ENCODE assay signal across 24 cellular contexts in genomic region chr16:68984467-68984866, GRCh38.
DNase-seq lines count a peak whose midpoint lies in the region; ATAC-seq, FAIRE-seq and TF ChIP-seq lines count a peak whose summit lies in the region.
"Had no signal": no experiment of that assay in that cellular context is flagged by ENCODE, and none has a peak within 500 bp of the region (broad histone marks: within the 10 kb centered on the region; RNA-seq: fewer than 3 reads in every experiment).

No MANE protein-coding gene starts in this region.

- TF ChIP-seq EP300 in HepG2 (IDR thresholded peaks at IDR 0.05; ENCODE audit: low read depth in 2 of 2, low read length in 2 of 2) (no peak), HepG2 (CRISPR knock-in tag; IDR thresholded peaks at IDR 0.05; ENCODE audit: borderline replicate concordance) (no peak), K562 (IDR thresholded peaks at IDR 0.05; ENCODE audit: low read length) (no peak), esophagus muscularis mucosa (IDR thresholded peaks at IDR 0.05) (no peak)

- H3K9me1 ChIP-seq in K562 (ENCODE audit: control insufficient read depth, insufficient read depth, low read length), result no peaks in the 10 kb centered on the region

- CTCF ChIA-PET in HepG2 (lab: Yijun Ruan, JAX; ENCODE audit: low intra/inter-chr PET ratio, low total read pairs) (no interaction called here), K562 (lab: Yijun Ruan, JAX; ENCODE audit: low intra/inter-chr PET ratio) (no interaction called here)

- WGBS in HepG2 (ENCODE audit: low lambda C conversion rate), result 84% methylated on average over 1 of the region's 1 CpG
- 100% methylated on average over 1 of the region's 1 CpG for WGBS in right lobe of liver (ENCODE audit: insufficient coverage, low coverage, low lambda C conversion rate, missing lambda C conversion rate)
- 38% methylated on average over 1 of the region's 1 CpG for WGBS in K562 (ENCODE audit: insufficient coverage, low coverage, missing lambda C conversion rate)
- 91% methylated on average over 1 of the region's 1 CpG for WGBS in esophagus muscularis mucosa

- intact Hi-C loops in HepG2 (cut with micrococcal nuclease; ENCODE audit: unreplicated experiment) (no loop called here), right lobe of liver (cut with DNase I) (no loop called here), K562 (cut with micrococcal nuclease) (loop anchor here (10.0 kb wide), 1 partner anchor 140 kb away; the partner anchor contains the start of gene TANGO6), esophagus muscularis mucosa (cut with DNase I) (no loop called here), sciatic nerve (cut with DNase I) (no loop called here)

- BruUV-seq in HepG2 (replicated peaks; lab: Mats Ljungman, UMichigan) (no TSS peak), K562 (replicated peaks; lab: Mats Ljungman, UMichigan) (no TSS peak)

- H3K36me3 ChIP-seq in HepG2 (replicated peaks in 1 of 2; ENCODE audit: control insufficient read depth in 1 of 2, insufficient read depth in 2 of 2, low read length in 2 of 2), result no peaks in the 10 kb centered on the region
- no peaks in the 10 kb centered on the region for H3K36me3 ChIP-seq in right lobe of liver
- H3K36me3 ChIP-seq in K562 (ENCODE audit: control insufficient read depth, insufficient read depth, low read length), result no peaks in the 10 kb centered on the region
- H3K36me3 ChIP-seq in esophagus muscularis mucosa, result peaks cover 0 to 16% (median 3%) of the 10 kb centered on the region in 4 donors
- H3K36me3 ChIP-seq: BE2C had no signal

- no peaks in the 10 kb centered on the region for H3K9me3 ChIP-seq in HepG2 (ENCODE audit: low read length)
- no peaks in the 10 kb centered on the region for H3K9me3 ChIP-seq in right lobe of liver
- no peaks in the 10 kb centered on the region for H3K9me3 ChIP-seq in K562 (replicated peaks; ENCODE audit: control insufficient read depth, insufficient read depth, low read depth, low read length)
- H3K9me3 ChIP-seq in esophagus muscularis mucosa, result no peaks in the 10 kb centered on the region
- H3K9me3 ChIP-seq: A549; BE2C; BLaER1 treated with 17β-estradiol and CSF1 and Interleukin-3, amounts not matched to agents 10 nM and 100 nM had no signal

- DNase-seq in HepG2 (ENCODE audit: low spot score) (no peak), right lobe of liver (no peak), K562 (ENCODE audit: extremely low read depth in 1 of 4, low spot score in 3 of 4) (no peak), esophagus muscularis mucosa (ENCODE audit: extremely low spot score) (peak; percentile 39), GM13977 (ENCODE audit: low spot score) (no peak), sciatic nerve (ENCODE audit: low spot score) (no peak), EL (no peak)
- DNase-seq: 8988T; ACHN; AML-193; BE2C; CD4-positive, alpha-beta T cell; CD8-positive, alpha-beta memory T cell; DMS 273 treated with DMSO at 0.1 percent for 48 hours; DMS79; GF-D8; GM23248; H9; HFFc6 had no signal

- no peak for ATAC-seq in HepG2
- no peak for ATAC-seq in right lobe of liver
- no peak for ATAC-seq in K562
- ATAC-seq in sciatic nerve, result no peak
- ATAC-seq: A549 had no signal

- no peak overlapping the region for H3K27ac ChIP-seq in HepG2 (ENCODE audit: extremely low read length, insufficient read depth, low read length)
- H3K27ac ChIP-seq in right lobe of liver, result no peak overlapping the region
- no peak overlapping the region for H3K27ac ChIP-seq in K562 (ENCODE audit: extremely low read depth, low read depth, low read length)
- H3K27ac ChIP-seq in esophagus muscularis mucosa (replicated peaks in 1 of 4), result no peak overlapping the region
- H3K27ac ChIP-seq: BLaER1 treated with 17β-estradiol and CSF1 and Interleukin-3, amounts not matched to agents 10 nM and 100 nM; GM23248 had no signal

- no peak for TF ChIP-seq CTCF in HepG2 (CRISPR knock-in tag; IDR thresholded peaks at IDR 0.05)
- TF ChIP-seq CTCF in right lobe of liver (IDR thresholded peaks at IDR 0.05), result no peak
- no peak for TF ChIP-seq CTCF in K562 (IDR thresholded peaks at IDR 0.05 in 2 of 3, conservative IDR thresholded peaks at IDR 0.05 in 1 of 3; ENCODE audit: insufficient read depth in 2 of 3, low read depth in 1 of 3, low read length in 3 of 3)
- TF ChIP-seq CTCF in esophagus muscularis mucosa (IDR thresholded peaks at IDR 0.05), result no peak
- TF ChIP-seq CTCF in GM13977 (IDR thresholded peaks at IDR 0.05; ENCODE audit: extremely low read depth, insufficient read depth, missing control alignments), result no peak

- H3K79me2 ChIP-seq in HepG2 (ENCODE audit: insufficient read depth, low read length) (no peaks in the 10 kb centered on the region), K562 (ENCODE audit: control insufficient read depth, insufficient read depth, low read length) (no peaks in the 10 kb centered on the region)

- POLR2A ChIA-PET in HepG2 (lab: Yijun Ruan, JAX), result no interaction called here
- POLR2A ChIA-PET in K562 (lab: Yijun Ruan, JAX), result interaction anchor here (0.6 to 1.3 kb wide), 3 partner anchors 32 to 56 kb away, joined by 3 to 4 read pairs (median 3); no protein-coding TSS in a partner anchor

- H3K9ac ChIP-seq in HepG2 (ENCODE audit: insufficient read depth, low read depth, low read length) (no peak overlapping the region), K562 (ENCODE audit: insufficient read depth in 1 of 2, low read depth in 2 of 2, low read length in 2 of 2) (no peak overlapping the region)
- H3K9ac ChIP-seq: BLaER1 treated with 17β-estradiol and CSF1 and Interleukin-3, amounts not matched to agents 10 nM and 100 nM; GM23248 had no signal

- no peaks in the 10 kb centered on the region for H3K4me1 ChIP-seq in HepG2 (ENCODE audit: insufficient read depth, low read length)
- H3K4me1 ChIP-seq in right lobe of liver, result no peaks in the 10 kb centered on the region
- peaks cover 16 to 40% of the 10 kb centered on the region in 2 experiments for H3K4me1 ChIP-seq in K562 (replicated peaks in 1 of 2; ENCODE audit: control insufficient read depth in 2 of 2, insufficient read depth in 2 of 2, low read length in 2 of 2)
- H3K4me1 ChIP-seq in esophagus muscularis mucosa, result no peaks in the 10 kb centered on the region
- H3K4me1 ChIP-seq: BE2C; BLaER1 treated with 17β-estradiol and CSF1 and Interleukin-3, amounts not matched to agents 10 nM and 100 nM had no signal

- TF ChIP-seq POLR2A in HepG2 (IDR thresholded peaks at IDR 0.05; ENCODE audit: insufficient read depth in 1 of 2, low read depth in 2 of 2, low read length in 2 of 2), result no peak
- TF ChIP-seq POLR2A in right lobe of liver (IDR thresholded peaks at IDR 0.05), result no peak
- TF ChIP-seq POLR2A in K562 (conservative IDR thresholded peaks at IDR 0.05), result no peak
- no peak for TF ChIP-seq POLR2A in esophagus muscularis mucosa (IDR thresholded peaks at IDR 0.05; ENCODE audit: low read depth)

- FAIRE-seq in HepG2 (lab: Jason Lieb, UNC), result no peak
- no peak for FAIRE-seq in K562 (lab: Jason Lieb, UNC)
- FAIRE-seq: A549, D721Med, GM12891, GM19239 had no signal

- H3K4me2 ChIP-seq in HepG2 (ENCODE audit: low read depth, low read length) (no peak overlapping the region), K562 (ENCODE audit: insufficient read depth, low read length) (no peak overlapping the region)
- H3K4me2 ChIP-seq: A549; BLaER1 treated with 17β-estradiol and CSF1 and Interleukin-3, amounts not matched to agents 10 nM and 100 nM had no signal

- H3K27me3 ChIP-seq in HepG2 (ENCODE audit: control insufficient read depth in 1 of 2, insufficient read depth in 2 of 2, low read length in 2 of 2) (no peaks in the 10 kb centered on the region), right lobe of liver (no peaks in the 10 kb centered on the region), K562 (ENCODE audit: control insufficient read depth in 2 of 2, insufficient read depth in 2 of 2, low read length in 2 of 2) (no peaks in the 10 kb centered on the region), esophagus muscularis mucosa (no peaks in the 10 kb centered on the region)
- H3K27me3 ChIP-seq: BE2C; BLaER1 treated with 17β-estradiol and CSF1 and Interleukin-3, amounts not matched to agents 10 nM and 100 nM had no signal

- H2AFZ ChIP-seq in HepG2 (ENCODE audit: low read length), result no peak overlapping the region
- no peak overlapping the region for H2AFZ ChIP-seq in K562 (ENCODE audit: low read depth, low read length)
- H2AFZ ChIP-seq: GM23248 had no signal

- in situ Hi-C loops in HepG2 (cut with HindIII; ENCODE audit: extremely low pct_ligation_motif_present, low pct_unique_long_range_greater_than_20kb) (no loop called here), K562 (cut with MboI) (no loop called here), GM13977 (cut with MboI; ENCODE audit: low pct_unique_long_range_greater_than_20kb, low sequenced_read_pairs, unreplicated experiment) (no loop called here)

- no peak for TF ChIP-seq RAD21 in HepG2 (CRISPR knock-in tag; IDR thresholded peaks at IDR 0.05)
- no peak for TF ChIP-seq RAD21 in K562 (CRISPR knock-in tag; conservative IDR thresholded peaks at IDR 0.05 in 1 of 2, IDR thresholded peaks at IDR 0.05 in 1 of 2)

- no peaks in the 10 kb centered on the region for H4K20me1 ChIP-seq in HepG2 (ENCODE audit: insufficient read depth, low read length)
- H4K20me1 ChIP-seq in K562 (replicated peaks; ENCODE audit: control insufficient read depth, insufficient read depth, low read length), result no peaks in the 10 kb centered on the region
- H4K20me1 ChIP-seq: BLaER1 treated with 17β-estradiol and CSF1 and Interleukin-3, amounts not matched to agents 10 nM and 100 nM had no signal

- no peak overlapping the region for H3K4me3 ChIP-seq in HepG2 (replicated peaks in 1 of 3; ENCODE audit: insufficient read depth in 1 of 3, low read depth in 2 of 3, low read length in 3 of 3)
- no peak overlapping the region for H3K4me3 ChIP-seq in right lobe of liver
- H3K4me3 ChIP-seq in K562, result no peak overlapping the region
- H3K4me3 ChIP-seq in esophagus muscularis mucosa, result no peak overlapping the region
- H3K4me3 ChIP-seq: A549; BLaER1 treated with 17β-estradiol and CSF1 and Interleukin-3, amounts not matched to agents 10 nM and 100 nM; GM23248 had no signal

TF ChIP-seq in HepG2, 621 proteins besides CTCF, POLR2A, EP300 and RAD21:
- TF ChIP-seq ZNF121 (CRISPR knock-in tag; IDR thresholded peaks at IDR 0.05) (peak; percentile 87), HIVEP1 (CRISPR knock-in tag; IDR thresholded peaks at IDR 0.05) (no peak), ZNF614 (CRISPR knock-in tag; IDR thresholded peaks at IDR 0.05; ENCODE audit: borderline replicate concordance) (no peak), TOE1 (CRISPR knock-in tag; IDR thresholded peaks at IDR 0.05) (no peak)

TF ChIP-seq in K562, 482 proteins besides CTCF, POLR2A, EP300 and RAD21 (continues in another document):
- TF ChIP-seq NFATC3 (IDR thresholded peaks at IDR 0.05) (no peak), SREBF1 (IDR thresholded peaks at IDR 0.05; ENCODE audit: borderline replicate concordance, low read depth, low read length) (no peak), JUND (IDR thresholded peaks at IDR 0.05; ENCODE audit: borderline replicate concordance, low read depth, low read length) (no peak), JUND (tag; IDR thresholded peaks at IDR 0.05; ENCODE audit: borderline replicate concordance, low read depth, low read length) (no peak)

Comparison
In these comparisons a context has a peak if more than half of its experiments do, and no peak if none do; other contexts are left out.
1. Of the 241 proteins assayed by ChIP-seq in both HepG2 and K562: peak only in HepG2: none; only in K562: HDAC2 and KDM1A; in both: ZNF121; in neither: 238.